In the genomic region with DNA sequence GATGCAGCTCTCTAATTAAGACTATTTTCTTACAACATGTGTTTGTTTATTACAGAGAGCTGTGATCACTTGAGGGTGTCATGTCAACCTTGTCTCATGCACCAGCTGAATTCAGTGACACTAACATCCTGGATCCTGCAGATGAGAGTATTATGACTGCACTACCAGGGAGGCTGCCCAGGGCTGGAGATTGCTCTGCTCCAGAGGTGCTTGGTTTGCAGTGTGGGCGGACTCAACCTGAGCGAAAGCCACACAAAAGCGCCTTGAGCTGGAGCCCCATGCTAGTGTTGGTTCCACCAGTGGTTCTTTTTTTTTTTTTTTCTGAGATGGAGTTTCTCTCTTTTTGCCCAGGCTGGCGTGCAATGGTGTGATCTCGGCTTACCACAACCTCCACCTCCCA, we compare ENCODE assay signal across 31 cellular contexts.
"Had no signal": no experiment of that assay in that cellular context is flagged by ENCODE, and none has a peak within 500 bp of the region (broad histone marks: within the 10 kb centered on the region; RNA-seq: fewer than 3 reads in every experiment).

No MANE protein-coding gene starts in this region.

- H3K36me3 ChIP-seq: cardiac muscle cell, colonic mucosa, SJSA1 had no signal

- H3K27me3 Mint-ChIP-seq: central memory CD8-positive, alpha-beta T cell had no signal

- H3K27ac Mint-ChIP-seq: activated naive CD4-positive, alpha-beta T cell treated with anti-CD3 and anti-CD28 coated beads, Interleukin-2, amount 50 U/mL, for 72 hours; activated T-helper 1 cell treated with anti-CD3 and anti-CD28 coated beads, Interleukin-12 subunit alpha, Interleukin-12 subunit beta, Interleukin-2, Interleukin-4 antibody, amounts not matched to agents 30 ng/mL and 10 ng/mL and 1 ng/mL, durations not matched to agents 14 hours and 24 hours and 36 hours; T-helper 1 cell treated with Interleukin-12 subunit alpha and Interleukin-12 subunit beta and Interleukin-4 antibody, amounts not matched to agents 30 μg/mL and 1 μg/mL, for 36 hours; T-helper 2 cell treated with Interferon-gamma antibody and Interleukin-4, amounts not matched to agents 5 μg/mL and 100 μg/mL, for 36 hours had no signal

- H3K9me3 Mint-ChIP-seq: activated T-cell treated with anti-CD3 and anti-CD28 coated beads, Interleukin-2, amount 50 U/mL, for 4 hours had no signal

- DNase-seq: activated CD8-positive, alpha-beta memory T cell treated with anti-CD3 and anti-CD28 coated beads, Interleukin-2, amount 50 U/mL, for 4 hours; activated gamma-delta T cell treated with Interleukin-2 at 50 U/mL for 16 hours; activated T-cell treated with anti-CD3 and anti-CD28 coated beads for 4 hours; activated T-cell treated with anti-CD3 and anti-CD28 coated beads, Interleukin-2, amount 50 U/mL, for 4 hours; amygdala; colonic mucosa; NCI-H1092 treated with DMSO at 0.1 percent for 48 hours; NCI-H1417; NCI-H146; NCI-H187; NCI-H2029 treated with DMSO at 0.1 percent for 48 hours; NCI-H2171 treated with DMSO at 0.1 percent for 48 hours; NCI-H2227 treated with DMSO at 0.1 percent for 48 hours; NCI-H446 treated with DMSO at 0.1 percent for 48 hours; NCI-H524; NCI-H748 treated with DMSO at 0.1 percent for 48 hours; NK-92 treated with Interleukin-12 subunit alpha and Interleukin-12 subunit beta, amount 100 ng/mL, for 24 hours; PC-3; Peyer's patch; RPMI8226; SHP77 treated with DMSO at 0.1 percent for 48 hours; SK-N-SH had no signal

- H3K27me3 ChIP-seq: ascending aorta, cardiac muscle cell, colonic mucosa, Peyer's patch, SJSA1 had no signal

- H3K4me3 Mint-ChIP-seq: activated T-cell treated with anti-CD3 and anti-CD28 coated beads, Interleukin-2, amount 50 U/mL, for 4 hours; activated T-helper 1 cell treated with anti-CD3 and anti-CD28 coated beads, Interleukin-12 subunit alpha, Interleukin-12 subunit beta, Interleukin-2, Interleukin-4 antibody, amounts not matched to agents 30 ng/mL and 10 ng/mL and 1 ng/mL, durations not matched to agents 14 hours and 24 hours and 36 hours; central memory CD8-positive, alpha-beta T cell; T-helper 1 cell treated with Interleukin-12 subunit alpha and Interleukin-12 subunit beta and Interleukin-4 antibody, amounts not matched to agents 30 μg/mL and 1 μg/mL, for 36 hours; T-helper 2 cell treated with Interferon-gamma antibody and Interleukin-4, amounts not matched to agents 5 μg/mL and 100 μg/mL, for 36 hours had no signal

- H3K4me1 ChIP-seq: ascending aorta, colonic mucosa, Peyer's patch, SJSA1 had no signal

- ATAC-seq: PC-3 had no signal

- H3K9me3 ChIP-seq: ascending aorta, colonic mucosa, Peyer's patch, SJSA1, SK-N-SH had no signal

- H3K4me3 ChIP-seq: ascending aorta, cardiac muscle cell, colonic mucosa, K562, Peyer's patch, SJSA1 had no signal

- H3K27ac ChIP-seq: ascending aorta, cardiac muscle cell, colonic mucosa, Peyer's patch, SJSA1 had no signal
